8 cellular contexts compared by ENCODE assay signal in genomic region chr19:17606786-17607185, GRCh38. TPM values are rescaled to one million over a fixed set of nuclear protein-coding genes. Genes with fewer than 3 reads are reported as not detected.
A peak's percentile ranks its signal among the peaks of the same experiment; 100 is the strongest.
DNase-seq lines count a peak whose midpoint lies in the region; ATAC-seq, FAIRE-seq and TF ChIP-seq lines count a peak whose summit lies in the region.

No MANE protein-coding gene starts in this region.

- CTCF ChIA-PET in A549 (lab: Yijun Ruan, JAX): interaction anchor here (0.8 to 1.9 kb wide), 13 partner anchors 10 to 250 kb away, joined by 3 to 8 read pairs (median 3); no protein-coding TSS in a partner anchor
- CTCF ChIA-PET in activated CD8-positive, alpha-beta T cell treated with anti-CD3 and anti-CD28 coated beads for 36 hours (lab: Charles Lee): interaction anchor here (1.0 to 3.7 kb wide), 13 partner anchors 8 to 325 kb away, joined by 3 to 15 read pairs (median 5); partner anchors contain the start of gene CCDC124

- intact Hi-C loops in activated CD8-positive, alpha-beta T cell treated with anti-CD3 and anti-CD28 coated beads for 36 hours (cut with micrococcal nuclease): no loop called here

- TF ChIP-seq EP300 in A549 (IDR thresholded peaks at IDR 0.05): no peak

- H3K27ac Mint-ChIP-seq in activated CD8-positive, alpha-beta T cell treated with anti-CD3 and anti-CD28 coated beads for 36 hours: no peak overlapping the region

- peak; percentile 27 to 44; a peak in 4 of 6 replicates for ATAC-seq in A549
- ATAC-seq in activated CD8-positive, alpha-beta T cell treated with anti-CD3 and anti-CD28 coated beads for 36 hours: no peak
- ATAC-seq in HG02623 (IDR thresholded peaks at IDR 0.05; ENCODE audit: unreplicated experiment): no peak
- no peak for ATAC-seq in HG02588 (IDR thresholded peaks at IDR 0.05; ENCODE audit: unreplicated experiment)
- ATAC-seq in HG03097 (IDR thresholded peaks at IDR 0.05; ENCODE audit: low FRiP score, unreplicated experiment): no peak
- ATAC-seq in HG03135 (IDR thresholded peaks at IDR 0.05; ENCODE audit: unreplicated experiment): no peak

- peak overlapping the region; percentile 63 for H3K4me3 ChIP-seq in A549
- peak overlapping the region; percentile 60; the same call in 1 of the 2 replicates for H3K4me3 ChIP-seq in GM12865 (ENCODE audit: low read depth, low read length)

- POLR2A ChIA-PET in A549 (lab: Yijun Ruan, JAX): interaction anchor here (0.8 to 1.9 kb wide), 5 partner anchors 12 to 160 kb away, joined by 3 to 8 read pairs (median 5); partner anchors contain the start of genes MAP1S and PGLS
- POLR2A ChIA-PET in activated CD8-positive, alpha-beta T cell treated with anti-CD3 and anti-CD28 coated beads for 36 hours (lab: Charles Lee): interaction anchor here (0.8 to 1.2 kb wide), 4 partner anchors 14 to 258 kb away, joined by 3 read pairs; partner anchors contain the start of genes FCHO1 and JAK3

- peak overlapping the region; percentile 72 for H3K4me3 Mint-ChIP-seq in activated CD8-positive, alpha-beta T cell treated with anti-CD3 and anti-CD28 coated beads for 36 hours

- peak overlapping the region; percentile 94 for H3K4me2 ChIP-seq in A549

- TF ChIP-seq POLR2A in A549 (IDR thresholded peaks at IDR 0.05; ENCODE audit: low read length): no peak

- peaks cover 10% of the 10 kb centered on the region; the same call in 2 of the 3 replicates for H3K4me1 ChIP-seq in A549

- TF ChIP-seq CTCF in A549 (IDR thresholded peaks at IDR 0.05) (no peak), GM12865 (IDR thresholded peaks at IDR 0.05; ENCODE audit: insufficient read depth, low read depth, low read length, missing control alignments) (no peak)
- TF ChIP-seq CTCF in activated CD8-positive, alpha-beta T cell treated with anti-CD3 and anti-CD28 coated beads for 36 hours (IDR thresholded peaks at IDR 0.05): no peak

- H3K27ac ChIP-seq in A549: peak overlapping the region; percentile 93 to 98

- no peak for FAIRE-seq in A549 (lab: Jason Lieb, UNC)

- H3K9me3 Mint-ChIP-seq in activated CD8-positive, alpha-beta T cell treated with anti-CD3 and anti-CD28 coated beads for 36 hours: no peaks in the 10 kb centered on the region

- peaks cover 20% of the 10 kb centered on the region for H3K27me3 Mint-ChIP-seq in activated CD8-positive, alpha-beta T cell treated with anti-CD3 and anti-CD28 coated beads for 36 hours

- H3K4me1 Mint-ChIP-seq in activated CD8-positive, alpha-beta T cell treated with anti-CD3 and anti-CD28 coated beads for 36 hours (ENCODE audit: low read depth): peaks cover 7% of the 10 kb centered on the region

- WGBS in A549 (ENCODE audit: missing lambda C conversion rate): 56% methylated on average over 6 of the region's 7 CpGs

- H3K36me3 Mint-ChIP-seq in activated CD8-positive, alpha-beta T cell treated with anti-CD3 and anti-CD28 coated beads for 36 hours (ENCODE audit: low read depth): no peaks in the 10 kb centered on the region

- no peak for TF ChIP-seq RAD21 in A549 (conservative IDR thresholded peaks at IDR 0.05 in 1 of 2, IDR thresholded peaks at IDR 0.05 in 1 of 2)

- no peak for DNase-seq in A549 (ENCODE audit: low read depth in 1 of 2, low spot score in 1 of 2)
- no peak for DNase-seq in GM12865 (ENCODE audit: low read depth)
- no peak for DNase-seq in activated CD8-positive, alpha-beta T cell treated with anti-CD3 and anti-CD28 coated beads for 36 hours
- DNase-seq in islet precursor cell: peak; percentile 62

- no peaks in the 10 kb centered on the region for H3K9me3 ChIP-seq in A549

TF ChIP-seq in A549, 52 proteins besides CTCF, POLR2A, EP300 and RAD21:
- TF ChIP-seq PHF8 (IDR thresholded peaks at IDR 0.05; ENCODE audit: borderline replicate concordance, low read depth) (no peak), SREBF2 (IDR thresholded peaks at IDR 0.05) (no peak)
- TF ChIP-seq, protein P1, sequence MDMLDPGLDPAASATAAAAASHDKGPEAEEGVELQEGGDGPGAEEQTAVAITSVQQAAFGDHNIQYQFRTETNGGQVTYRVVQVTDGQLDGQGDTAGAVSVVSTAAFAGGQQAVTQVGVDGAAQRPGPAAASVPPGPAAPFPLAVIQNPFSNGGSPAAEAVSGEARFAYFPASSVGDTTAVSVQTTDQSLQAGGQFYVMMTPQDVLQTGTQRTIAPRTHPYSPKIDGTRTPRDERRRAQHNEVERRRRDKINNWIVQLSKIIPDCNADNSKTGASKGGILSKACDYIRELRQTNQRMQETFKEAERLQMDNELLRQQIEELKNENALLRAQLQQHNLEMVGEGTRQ (IDR thresholded peaks at IDR 0.05): no peak

RNA-seq across cellular contexts. Expression of gene COLGALT1, which starts 51.3 kb away (rescaled TPM):
- polyA plus RNA-seq in A549 (2011; rRNA removed): 64.4 and 76.6 TPM in 2 replicates
- 85.2 and 98.4 TPM in 2 replicates for polyA plus RNA-seq in A549 (2012; cell fraction: cytosol; rRNA removed)
- 122 and 138 TPM in 2 replicates for polyA plus RNA-seq in A549 (2012; cell fraction: nucleus; rRNA removed)
- polyA plus RNA-seq in A549 (2017; fragmentation: RNase III; extraction: RNeasy Plus Mini Kit Qiagen cat#74134 plus additional on column Dnase treatment): 54.5 to 57.2 TPM (median 57.1 TPM) in 3 replicates
- 185 and 186 TPM in 2 replicates for polyA minus RNA-seq in A549 (2011; rRNA and poly(A)+ RNA removed)
- total RNA-seq in activated CD8-positive, alpha-beta T cell treated with anti-CD3 and anti-CD28 coated beads for 36 hours: 10 to 100 TPM; 62.1 to 64.2 TPM

Comparison
In these comparisons a context has a peak if more than half of its experiments do, and no peak if none do; other contexts are left out.
1. ATAC-seq: peak in A549 (2 of 2); none in activated CD8-positive, alpha-beta T cell treated with anti-CD3 and anti-CD28 coated beads for 36 hours (single experiment), HG02623 (single experiment), HG02588 (single experiment), HG03097 (single experiment) and HG03135 (single experiment).